ENCODE assay signal across 11 cellular contexts in genomic region chr12:11969437-11970154, GRCh38.
DNase-seq lines count a peak whose midpoint lies in the region; ATAC-seq, FAIRE-seq and TF ChIP-seq lines count a peak whose summit lies in the region.
"Had no signal": no experiment of that assay in that cellular context is flagged by ENCODE, and none has a peak within 500 bp of the region (broad histone marks: within the 10 kb centered on the region; RNA-seq: fewer than 3 reads in every experiment).

No MANE protein-coding gene starts in this region.

- in situ Hi-C loops in IMR-90 (cut with MboI; ENCODE audit: low sequenced_read_pairs) = no loop called here

- H2AK9ac ChIP-seq in IMR-90 (replicated peaks; ENCODE audit: low read depth, low read length, poor library complexity) = no peak overlapping the region

- peaks cover 7% of the 10 kb centered on the region for H3K4me1 Mint-ChIP-seq in activated naive CD4-positive, alpha-beta T cell treated with anti-CD3 and anti-CD28 coated beads, Interleukin-2, amount 10 ng/mL, durations not matched to agents 7 days and 5 days
- H3K4me1 Mint-ChIP-seq in activated naive CD4-positive, alpha-beta T cell treated with anti-CD3 and anti-CD28 coated beads for 36 hours (ENCODE audit: low read depth) = no peaks in the 10 kb centered on the region

- H3K27me3 Mint-ChIP-seq in activated naive CD4-positive, alpha-beta T cell treated with anti-CD3 and anti-CD28 coated beads, Interleukin-2, amount 10 ng/mL, durations not matched to agents 7 days and 5 days = peaks cover 20% of the 10 kb centered on the region
- H3K27me3 Mint-ChIP-seq in activated naive CD4-positive, alpha-beta T cell treated with anti-CD3 and anti-CD28 coated beads for 36 hours (ENCODE audit: low read depth) = no peaks in the 10 kb centered on the region

- H3K9me3 ChIP-seq in IMR-90 (ENCODE audit: control insufficient read depth, insufficient read depth, low read length) (no peaks in the 10 kb centered on the region; the same call in 1 of the 2 replicates), psoas muscle (no peaks in the 10 kb centered on the region)
- H3K9me3 ChIP-seq: A549 had no signal

- dilution Hi-C loops in IMR-90 (cut with HindIII; ENCODE audit: low sequenced_read_pairs, unreplicated experiment) = no loop called here

- no TSS peak for BruUV-seq in IMR-90 (replicated peaks; lab: Mats Ljungman, UMichigan)

- no peak overlapping the region for H3K4me2 ChIP-seq in IMR-90 (ENCODE audit: low read depth, low read length)
- H3K4me2 ChIP-seq: A549 had no signal

- no peak overlapping the region for H3K23ac ChIP-seq in IMR-90 (ENCODE audit: low read depth, low read length)

- no CpG with 5 or more reads among the region's 8 CpGs for WGBS in IMR-90 (ENCODE audit: extremely low coverage in 2 of 2, insufficient read length in 1 of 2), 2 experiments
- 67 to 78% (median 74%) methylated on average over 8 of the region's 8 CpGs for WGBS in psoas muscle, 3 donors

- no peak for TF ChIP-seq CTCF in IMR-90 (conservative IDR thresholded peaks at IDR 0.05; ENCODE audit: low read depth, low read length)
- TF ChIP-seq CTCF in psoas muscle (IDR thresholded peaks at IDR 0.05) = no peak

- no peak overlapping the region for H3K4ac ChIP-seq in IMR-90 (ENCODE audit: low read depth, low read length)

- H3K4me1 ChIP-seq in IMR-90 (ENCODE audit: control insufficient read depth, insufficient read depth, low read length) (no peaks in the 10 kb centered on the region), psoas muscle (no peaks in the 10 kb centered on the region)
- H3K4me1 ChIP-seq: A549 had no signal

- no peak overlapping the region for H2AK5ac ChIP-seq in IMR-90 (ENCODE audit: low read depth, low read length)

- H3K27me3 ChIP-seq in IMR-90 (ENCODE audit: control insufficient read depth, insufficient read depth, low read length) = peaks cover 46% of the 10 kb centered on the region
- no peaks in the 10 kb centered on the region for H3K27me3 ChIP-seq in psoas muscle (ENCODE audit: insufficient read depth in 3 of 3, low read length in 2 of 3)

- no peak overlapping the region for H3K56ac ChIP-seq in IMR-90 (ENCODE audit: extremely low read depth, insufficient read depth, low read length)

- H3K9me1 ChIP-seq in IMR-90 (ENCODE audit: insufficient read depth, low read length) = no peaks in the 10 kb centered on the region

- H3K18ac ChIP-seq in IMR-90 (ENCODE audit: low read depth, low read length) = no peak overlapping the region

- H3K27ac ChIP-seq in IMR-90 (ENCODE audit: insufficient read depth, low read length) (no peak overlapping the region), psoas muscle (no peak overlapping the region)
- H3K27ac ChIP-seq: A549 had no signal

- H2BK120ac ChIP-seq in IMR-90 (ENCODE audit: low read depth, low read length) = no peak overlapping the region

- no peak for TF ChIP-seq POLR2A in IMR-90 (IDR thresholded peaks at IDR 0.05; ENCODE audit: low read depth, low read length)

- no peak overlapping the region for H3K4me3 Mint-ChIP-seq in activated naive CD4-positive, alpha-beta T cell treated with anti-CD3 and anti-CD28 coated beads, Interleukin-2, amount 10 ng/mL, durations not matched to agents 7 days and 5 days
- no peak overlapping the region for H3K4me3 Mint-ChIP-seq in activated naive CD4-positive, alpha-beta T cell treated with anti-CD3 and anti-CD28 coated beads for 36 hours

- no peaks in the 10 kb centered on the region for H4K20me1 ChIP-seq in IMR-90 (ENCODE audit: insufficient read depth, low read length)

- H3K4me3 ChIP-seq in IMR-90 (ENCODE audit: insufficient read depth, low read depth, low read length) (no peak overlapping the region), psoas muscle (no peak overlapping the region)
- H3K4me3 ChIP-seq: A549 had no signal

- H3K36me3 Mint-ChIP-seq in activated naive CD4-positive, alpha-beta T cell treated with anti-CD3 and anti-CD28 coated beads, Interleukin-2, amount 10 ng/mL, durations not matched to agents 7 days and 5 days = peaks cover 3% of the 10 kb centered on the region
- no peaks in the 10 kb centered on the region for H3K36me3 Mint-ChIP-seq in activated naive CD4-positive, alpha-beta T cell treated with anti-CD3 and anti-CD28 coated beads for 36 hours (ENCODE audit: low read depth)

- no peak overlapping the region for H2BK15ac ChIP-seq in IMR-90 (ENCODE audit: low read depth, low read length)

- H2BK5ac ChIP-seq in IMR-90 (ENCODE audit: low read depth, low read length, poor library complexity, severe bottlenecking) = no peak overlapping the region

- no peak overlapping the region for H4K5ac ChIP-seq in IMR-90 (ENCODE audit: low read depth, low read length)

- H3K27ac Mint-ChIP-seq in activated naive CD4-positive, alpha-beta T cell treated with anti-CD3 and anti-CD28 coated beads, Interleukin-2, amount 10 ng/mL, durations not matched to agents 7 days and 5 days = peak overlapping the region; percentile 16
- H3K27ac Mint-ChIP-seq in activated naive CD4-positive, alpha-beta T cell treated with anti-CD3 and anti-CD28 coated beads for 36 hours = no peak overlapping the region

- H3K36me3 ChIP-seq in IMR-90 (ENCODE audit: control insufficient read depth, insufficient read depth, low read length) = no peaks in the 10 kb centered on the region
- H3K36me3 ChIP-seq in psoas muscle (ENCODE audit: insufficient read depth in 1 of 2, low read depth in 1 of 2) = no peaks in the 10 kb centered on the region

- H3K14ac ChIP-seq in IMR-90 (replicated peaks; ENCODE audit: low read depth, low read length) = no peak overlapping the region; the same call in 1 of the 2 replicates

- peak overlapping the region; percentile 21 for H2AFZ ChIP-seq in IMR-90 (replicated peaks; ENCODE audit: low read length, poor library complexity)

- no peak overlapping the region for H4K8ac ChIP-seq in IMR-90 (ENCODE audit: low read depth in 2 of 2, low read length in 2 of 2)

- TF ChIP-seq RAD21 in IMR-90 (IDR thresholded peaks at IDR 0.05; ENCODE audit: low read length) = no peak

- no peak overlapping the region for H4K91ac ChIP-seq in IMR-90 (ENCODE audit: insufficient read depth, low read depth, low read length)

- intact Hi-C loops in activated naive CD4-positive, alpha-beta T cell treated with anti-CD3 and anti-CD28 coated beads for 36 hours (cut with micrococcal nuclease) = no loop called here
- intact Hi-C loops in IMR-90 (cut with micrococcal nuclease) (no loop called here), psoas muscle (cut with DNase I) (no loop called here)

- H3K9ac ChIP-seq in IMR-90 (ENCODE audit: low read depth, low read length) = no peak overlapping the region

- no peak for FAIRE-seq in HTR-8/SVneo (lab: Jason Lieb, UNC)
- FAIRE-seq: A549 had no signal

- H2BK20ac ChIP-seq in IMR-90 (ENCODE audit: low read depth, low read length) = no peak overlapping the region

- POLR2A ChIA-PET in IMR-90 (lab: Charles Lee; ENCODE audit: unreplicated experiment) = interaction anchor here (0.5 kb wide), 1 partner anchor 28 kb away, joined by 3 read pairs; no protein-coding TSS in a partner anchor

- ATAC-seq in HG02759 (IDR thresholded peaks at IDR 0.05; ENCODE audit: unreplicated experiment) (peak; percentile 89), IMR-90 (ENCODE audit: low read depth) (no peak), psoas muscle (no peak)
- ATAC-seq: A549 had no signal

- H3K9me3 Mint-ChIP-seq in activated naive CD4-positive, alpha-beta T cell treated with anti-CD3 and anti-CD28 coated beads, Interleukin-2, amount 10 ng/mL, durations not matched to agents 7 days and 5 days = peaks cover 5% of the 10 kb centered on the region
- peaks cover 3% of the 10 kb centered on the region for H3K9me3 Mint-ChIP-seq in activated naive CD4-positive, alpha-beta T cell treated with anti-CD3 and anti-CD28 coated beads for 36 hours

- H3K79me1 ChIP-seq in IMR-90 (ENCODE audit: low read depth in 1 of 2, low read length in 2 of 2) = no peaks in the 10 kb centered on the region

- DNase-seq in activated naive CD4-positive, alpha-beta T cell treated with anti-CD3 and anti-CD28 coated beads, Interleukin-2, amount 10 ng/mL, durations not matched to agents 7 days and 5 days = no peak
- DNase-seq in activated naive CD4-positive, alpha-beta T cell treated with anti-CD3 and anti-CD28 coated beads for 36 hours = no peak
- DNase-seq in IMR-90 = no peak
- DNase-seq in stimulated activated CD4-positive, alpha-beta T cell treated with anti-CD3 and anti-CD28 coated beads, Interleukin-4, amount 100 ng/mL, for 1 hour = no peak
- no peak for DNase-seq in psoas muscle
- DNase-seq in hypothalamus (lab: John Stamatoyannopoulos, UW) = no peak
- DNase-seq in HTR-8/SVneo (ENCODE audit: insufficient read length, low spot score) = no peak
- DNase-seq: activated effector memory CD4-positive, alpha-beta T cell treated with anti-CD3 and anti-CD28 coated beads, Interleukin-2, amount 50 U/mL, for 16 hours; RPMI8226 had no signal

- CTCF ChIA-PET in activated naive CD4-positive, alpha-beta T cell treated with anti-CD3 and anti-CD28 coated beads, Interleukin-2, amount 10 ng/mL, durations not matched to agents 7 days and 5 days (lab: Charles Lee) = no interaction called here
- CTCF ChIA-PET in activated naive CD4-positive, alpha-beta T cell treated with anti-CD3 and anti-CD28 coated beads for 36 hours (lab: Charles Lee) = no interaction called here
- CTCF ChIA-PET in IMR-90 (lab: Yijun Ruan, JAX) = no interaction called here

TF ChIP-seq in IMR-90, 13 proteins besides CTCF, POLR2A, EP300 and RAD21 (continues in another document):
- TF ChIP-seq FOS (IDR thresholded peaks at IDR 0.05; ENCODE audit: low read depth, low read length) = no peak
- TF ChIP-seq CHD1 (IDR thresholded peaks at IDR 0.05; ENCODE audit: low read depth, low read length) = no peak
- no peak for TF ChIP-seq SMC3 (IDR thresholded peaks at IDR 0.05; ENCODE audit: low read depth, low read length)
- TF ChIP-seq MAFK (IDR thresholded peaks at IDR 0.05; ENCODE audit: low read depth, low read length) = no peak
- TF ChIP-seq RCOR1 (IDR thresholded peaks at IDR 0.05; ENCODE audit: insufficient replicate concordance, low read length) = no peak
- no peak for TF ChIP-seq RFX5 (IDR thresholded peaks at IDR 0.05; ENCODE audit: low read depth, low read length)
- TF ChIP-seq USF2 (IDR thresholded peaks at IDR 0.05; ENCODE audit: low read depth, low read length) = no peak
- TF ChIP-seq MAZ (IDR thresholded peaks at IDR 0.05; ENCODE audit: borderline replicate concordance, low read depth, low read length) = no peak
- TF ChIP-seq CEBPB (IDR thresholded peaks at IDR 0.05; ENCODE audit: low read depth, low read length) = no peak
- TF ChIP-seq NFE2L2 (IDR thresholded peaks at IDR 0.05; ENCODE audit: low read depth, low read length) = no peak
- no peak for TF ChIP-seq MXI1 (IDR thresholded peaks at IDR 0.05; ENCODE audit: borderline replicate concordance, low read depth, low read length)
